12 cellular contexts compared by ENCODE assay signal in genomic region chr20:10306440-10307358, GRCh38.
DNase-seq lines count a peak whose midpoint lies in the region; ATAC-seq and TF ChIP-seq lines count a peak whose summit lies in the region.
"Had no signal": no experiment of that assay in that cellular context is flagged by ENCODE, and none has a peak within 500 bp of the region (broad histone marks: within the 10 kb centered on the region; RNA-seq: fewer than 3 reads in every experiment).

No MANE protein-coding gene starts in this region.

- intact Hi-C loops in A673 (cut with micrococcal nuclease; ENCODE audit: unreplicated experiment) (no loop called here), Right ventricle myocardium inferior (cut with DNase I) (no loop called here), esophagus squamous epithelium (cut with DNase I) (no loop called here)
- intact Hi-C loops in activated CD4-positive, alpha-beta T cell treated with anti-CD3 and anti-CD28 coated beads for 36 hours (cut with DNase I, micrococcal nuclease) = no loop called here

- H3K4me1 ChIP-seq in A673 (ENCODE audit: insufficient read depth, low read length, poor library complexity, severe bottlenecking) (peaks cover 12% of the 10 kb centered on the region), esophagus squamous epithelium (no peaks in the 10 kb centered on the region)

- DNase-seq in A673 (ENCODE audit: low spot score) (peak; percentile 45), HFFc6 (peak; percentile 77), SW480 (ENCODE audit: low spot score) (peak; percentile 60), fibroblast of pulmonary artery (ENCODE audit: low read depth) (peak; percentile 92), Right ventricle myocardium inferior (ENCODE audit: missing footprints) (no peak), esophagus squamous epithelium (lab: John Stamatoyannopoulos, UW) (no peak)
- DNase-seq in activated CD4-positive, alpha-beta T cell treated with anti-CD3 and anti-CD28 coated beads for 36 hours = no peak
- DNase-seq: activated CD8-positive, alpha-beta memory T cell treated with anti-CD3 and anti-CD28 coated beads, Interleukin-2, amount 10 ng/mL, durations not matched to agents 7 days and 5 days; NCI-H1436 treated with DMSO at 0.1 percent for 48 hours had no signal

- TF ChIP-seq CTCF in A673 (conservative IDR thresholded peaks at IDR 0.05; ENCODE audit: low read depth, low read length) = no peak
- no peak for TF ChIP-seq CTCF in HFFc6 (IDR thresholded peaks at IDR 0.05)
- no peak for TF ChIP-seq CTCF in fibroblast of pulmonary artery (IDR thresholded peaks at IDR 0.05; ENCODE audit: low read length, missing control alignments)
- no peak for TF ChIP-seq CTCF in esophagus squamous epithelium (IDR thresholded peaks at IDR 0.05)

- WGBS in esophagus squamous epithelium, 2 donors = 19 to 29% methylated on average over 3 of the region's 3 CpGs

- no TSS peak for BruUV-seq in A673 (replicated peaks; lab: Mats Ljungman, UMichigan)

- H3K4me3 Mint-ChIP-seq in HFFc6 = peak overlapping the region; percentile 55
- no peak overlapping the region for H3K4me3 Mint-ChIP-seq in activated CD4-positive, alpha-beta T cell treated with anti-CD3 and anti-CD28 coated beads for 36 hours
- H3K4me3 Mint-ChIP-seq: activated CD8-positive, alpha-beta memory T cell treated with anti-CD3 and anti-CD28 coated beads, Interleukin-2, amount 10 ng/mL, durations not matched to agents 7 days and 5 days had no signal

- POLR2A ChIA-PET in A673 (lab: Charles Lee; ENCODE audit: low non-redundant PET) = no interaction called here
- POLR2A ChIA-PET in activated CD4-positive, alpha-beta T cell treated with anti-CD3 and anti-CD28 coated beads for 36 hours (lab: Charles Lee) = no interaction called here

- peak overlapping the region; percentile 71 for H3K27ac Mint-ChIP-seq in HFFc6
- no peak overlapping the region for H3K27ac Mint-ChIP-seq in activated CD4-positive, alpha-beta T cell treated with anti-CD3 and anti-CD28 coated beads for 36 hours
- H3K27ac Mint-ChIP-seq: activated CD8-positive, alpha-beta memory T cell treated with anti-CD3 and anti-CD28 coated beads, Interleukin-2, amount 10 ng/mL, durations not matched to agents 7 days and 5 days had no signal

- TF ChIP-seq POLR2A in esophagus squamous epithelium (IDR thresholded peaks at IDR 0.05) = no peak

- H3K27ac ChIP-seq in A673 (ENCODE audit: low read depth, low read length, poor library complexity, severe bottlenecking) (no peak overlapping the region), esophagus squamous epithelium (no peak overlapping the region)
- H3K27ac ChIP-seq: C4-2B had no signal

- H3K27me3 ChIP-seq in A673 (replicated peaks; ENCODE audit: insufficient read depth, low read depth, low read length, poor library complexity) (no peaks in the 10 kb centered on the region), esophagus squamous epithelium (peaks cover 0 to 7% (median 0%) of the 10 kb centered on the region in 4 donors)

- peaks cover 15% of the 10 kb centered on the region for H3K27me3 Mint-ChIP-seq in HFFc6 (ENCODE audit: insufficient read depth)
- peaks cover 8% of the 10 kb centered on the region for H3K27me3 Mint-ChIP-seq in activated CD4-positive, alpha-beta T cell treated with anti-CD3 and anti-CD28 coated beads for 36 hours

- H3K36me3 ChIP-seq in A673 (ENCODE audit: insufficient read depth, low read length, poor library complexity, severe bottlenecking) (no peaks in the 10 kb centered on the region), esophagus squamous epithelium (no peaks in the 10 kb centered on the region)

- H3K4me3 ChIP-seq in A673 (ENCODE audit: low read depth, low read length, poor library complexity, severe bottlenecking) (no peak overlapping the region), fibroblast of pulmonary artery (replicated peaks; ENCODE audit: low read depth, low read length) (no peak overlapping the region), esophagus squamous epithelium (no peak overlapping the region)
- H3K4me3 ChIP-seq: GM12878 had no signal

- H3K4me1 Mint-ChIP-seq in HFFc6 (ENCODE audit: low read depth) = peaks cover 72% of the 10 kb centered on the region
- peaks cover 1% of the 10 kb centered on the region for H3K4me1 Mint-ChIP-seq in activated CD4-positive, alpha-beta T cell treated with anti-CD3 and anti-CD28 coated beads for 36 hours

- ATAC-seq in Right ventricle myocardium inferior (no peak), GM18511 (IDR thresholded peaks at IDR 0.05; ENCODE audit: unreplicated experiment) (no peak)
- ATAC-seq in activated CD4-positive, alpha-beta T cell treated with anti-CD3 and anti-CD28 coated beads for 36 hours = no peak
- ATAC-seq: activated CD8-positive, alpha-beta memory T cell treated with anti-CD3 and anti-CD28 coated beads, Interleukin-2, amount 10 ng/mL, durations not matched to agents 7 days and 5 days; GM12878 had no signal

- H3K9me3 Mint-ChIP-seq in HFFc6 = no peaks in the 10 kb centered on the region
- H3K9me3 Mint-ChIP-seq in activated CD4-positive, alpha-beta T cell treated with anti-CD3 and anti-CD28 coated beads for 36 hours (ENCODE audit: low read depth) = no peaks in the 10 kb centered on the region

- CTCF ChIA-PET in A673 (lab: Charles Lee) = no interaction called here
- CTCF ChIA-PET in activated CD4-positive, alpha-beta T cell treated with anti-CD3 and anti-CD28 coated beads for 36 hours (lab: Charles Lee) = interaction anchor here (1.1 kb wide), 1 partner anchor 10 kb away, joined by 4 read pairs; no protein-coding TSS in a partner anchor

- H3K36me3 Mint-ChIP-seq in HFFc6 (ENCODE audit: low read depth) = peaks cover 11% of the 10 kb centered on the region; the same call in 1 of the 2 replicates
- H3K36me3 Mint-ChIP-seq in activated CD4-positive, alpha-beta T cell treated with anti-CD3 and anti-CD28 coated beads for 36 hours (ENCODE audit: low read depth) = no peaks in the 10 kb centered on the region
- H3K36me3 Mint-ChIP-seq: activated CD8-positive, alpha-beta memory T cell treated with anti-CD3 and anti-CD28 coated beads, Interleukin-2, amount 10 ng/mL, durations not matched to agents 7 days and 5 days had no signal

- H3K9me3 ChIP-seq in A673 (ENCODE audit: low read depth, low read length, poor library complexity, severe bottlenecking) (no peaks in the 10 kb centered on the region), esophagus squamous epithelium (no peaks in the 10 kb centered on the region)

Comparison
In these comparisons a context has a peak if more than half of its experiments do, and no peak if none do; other contexts are left out.
1. DNase-seq: peak in A673 (single experiment), HFFc6 (single experiment), SW480 (single experiment) and fibroblast of pulmonary artery (single experiment); none in Right ventricle myocardium inferior (single experiment), activated CD4-positive, alpha-beta T cell treated with anti-CD3 and anti-CD28 coated beads for 36 hours (single experiment) and esophagus squamous epithelium (single experiment).